In genomic region chr10:121189092-121189491, GRCh38 we compare ENCODE assay signal across 1 cellular context.
TF ChIP-seq lines count a peak whose summit lies in the region.

No MANE protein-coding gene starts in this region.

TF ChIP-seq in GM23338, 12 proteins besides CTCF, POLR2A, EP300 and RAD21 (continued from another document):
- no peak for TF ChIP-seq ZNF462 (CRISPR knock-in tag; IDR thresholded peaks at IDR 0.05)
